6 cellular contexts compared by ENCODE assay signal in genomic region chr19:872266-872951, GRCh38. TPM values are rescaled to one million over a fixed set of nuclear protein-coding genes. Genes with fewer than 3 reads are reported as not detected.
DNase-seq lines count a peak whose midpoint lies in the region; ATAC-seq and TF ChIP-seq lines count a peak whose summit lies in the region.

No MANE protein-coding gene starts in this region.

- TF ChIP-seq CTCF in Caco-2 (IDR thresholded peaks at IDR 0.05; ENCODE audit: insufficient read depth in 1 of 2, low read depth in 1 of 2, low read length in 1 of 2, severe bottlenecking in 1 of 2, unreplicated experiment in 1 of 2): no peak
- TF ChIP-seq CTCF in lung (IDR thresholded peaks at IDR 0.05; ENCODE audit: control extremely low read depth, extremely low read depth): no peak

- H3K4me1 ChIP-seq in Caco-2 (no peaks in the 10 kb centered on the region; the same call in 1 of the 2 replicates), lung (ENCODE audit: control insufficient read depth in 2 of 2, insufficient read depth in 2 of 2, low read length in 2 of 2) (peaks cover 0 to 5% of the 10 kb centered on the region in 2 donors)

- CTCF ChIA-PET in Caco-2 (lab: Charles Lee): no interaction called here

- H3K27ac ChIP-seq in lung (ENCODE audit: low read depth in 1 of 2, low read length in 1 of 2): peak overlapping the region in 1 of 2 donors; percentile 67

- H3K9me3 Mint-ChIP-seq in Caco-2 (ENCODE audit: unreplicated experiment): no peaks in the 10 kb centered on the region

- H3K27me3 ChIP-seq in Caco-2 (replicated peaks; ENCODE audit: control insufficient read depth, insufficient read depth, low read length) (no peaks in the 10 kb centered on the region), lung (ENCODE audit: control insufficient read depth, insufficient read depth) (no peaks in the 10 kb centered on the region)

- BruUV-seq in Caco-2 (replicated peaks; lab: Mats Ljungman, UMichigan): no TSS peak

- in situ Hi-C loops in G401 (cut with HindIII; ENCODE audit: low sequenced_read_pairs): no loop called here

- H3K36me3 ChIP-seq in Caco-2 (ENCODE audit: control insufficient read depth, insufficient read depth, low read length) (peaks cover 8% of the 10 kb centered on the region), lung (ENCODE audit: control insufficient read depth in 2 of 2, insufficient read depth in 2 of 2, low read length in 2 of 2) (peaks cover 0 to 66% of the 10 kb centered on the region in 2 donors)

- no peak overlapping the region for H3K4me3 ChIP-seq in Caco-2 (ENCODE audit: low read depth, low read length)
- no peak overlapping the region for H3K4me3 ChIP-seq in lung

- no peak overlapping the region for H3K27ac Mint-ChIP-seq in Caco-2 (ENCODE audit: unreplicated experiment)

- H3K4me3 Mint-ChIP-seq in Caco-2 (ENCODE audit: unreplicated experiment): no peak overlapping the region

- H3K9me3 ChIP-seq in Caco-2 (no peaks in the 10 kb centered on the region), lung (ENCODE audit: control insufficient read depth in 2 of 2, insufficient read depth in 1 of 2, low read length in 1 of 2) (no peaks in the 10 kb centered on the region)

- intact Hi-C loops in Caco-2 (cut with micrococcal nuclease; ENCODE audit: unreplicated experiment): no loop called here

- ATAC-seq in lung (ENCODE audit: insufficient read depth, low FRiP score) (peak; percentile 63), GM21825 (IDR thresholded peaks at IDR 0.05; ENCODE audit: unreplicated experiment) (no peak)

- no peaks in the 10 kb centered on the region for H3K27me3 Mint-ChIP-seq in Caco-2 (ENCODE audit: insufficient read depth, unreplicated experiment)

- no peaks in the 10 kb centered on the region for H3K4me1 Mint-ChIP-seq in Caco-2 (ENCODE audit: low read depth, unreplicated experiment)

- POLR2A ChIA-PET in Caco-2 (lab: Charles Lee): no interaction called here

- peaks cover 75% of the 10 kb centered on the region for H3K36me3 Mint-ChIP-seq in Caco-2 (ENCODE audit: insufficient read depth, unreplicated experiment)

- DNase-seq in Caco-2: peak; percentile 38 to 68
- peak; percentile 12 for DNase-seq in NCI-H2227 treated with DMSO at 0.1 percent for 48 hours (lab: John Stamatoyannopoulos, UW)
- DNase-seq in activated effector memory CD4-positive, alpha-beta T cell treated with anti-CD3 and anti-CD28 coated beads, Interleukin-2, amount 50 U/mL, for 16 hours: peak; percentile 92
- peak; percentile 84 for DNase-seq in lung (ENCODE audit: low spot score)
- DNase-seq in G401 (ENCODE audit: low spot score): no peak

- 62 to 75% methylated on average over 26 to 27 of the region's 27 CpGs for WGBS in lung, 2 donors

RNA-seq across cellular contexts. Expression of gene CFD, which starts 12.9 kb away (rescaled TPM):
- 4.4 and 6.1 TPM in 2 replicates for total RNA-seq in Caco-2 (2022)
- total RNA-seq in lung: 100 to 1,000 TPM in 1 of 2 donors, 10 to 100 TPM in 1; 90.8 to 185 TPM
- 100 to 1,000 TPM in 1 of 2 donors, 10 to 100 TPM in 1; 97.2 to 227 TPM for polyA plus RNA-seq in lung
- total RNA-seq in G401 (2014; rRNA removed; shearing (Covaris generic)): 3.6 and 6.1 TPM in 2 replicates

RNA-seq across cellular contexts. Expression of gene ELANE, which starts 20.3 kb away (rescaled TPM):
- total RNA-seq in Caco-2 (2022) (not detected in 2 replicates), lung (10 to 100 TPM in 1 of 2 donors, 1 to 10 TPM in 1; 1.4 to 16.6 TPM)
- polyA plus RNA-seq in lung: 10 to 100 TPM in 1 of 2 donors, 1 to 10 TPM in 1; 2.0 to 21.0 TPM
- total RNA-seq in G401 (2014; rRNA removed; shearing (Covaris generic)): not detected in 2 replicates

RNA-seq across cellular contexts. Expression of gene MED16, which starts 20.6 kb away (rescaled TPM):
- total RNA-seq in Caco-2 (2022) (64.3 and 69.1 TPM in 2 replicates), lung (10 to 100 TPM; 38.7 to 59.7 TPM)
- polyA plus RNA-seq in lung: 10 to 100 TPM; 44.8 to 72.3 TPM
- 51.0 and 58.7 TPM in 2 replicates for total RNA-seq in G401 (2014; rRNA removed; shearing (Covaris generic))

RNA-seq across cellular contexts. Expression of gene RNU6-9, which starts 20.9 kb away (rescaled TPM):
- total RNA-seq in Caco-2 (2022): not detected in 2 replicates
- not detected for total RNA-seq in lung
- not detected for polyA plus RNA-seq in lung
- total RNA-seq in G401 (2014; rRNA removed; shearing (Covaris generic)): not detected in 2 replicates

RNA-seq across cellular contexts. Expression of gene PRTN3, which starts 31.6 kb away (rescaled TPM):
- total RNA-seq in Caco-2 (2022): 0.29 TPM in 1 of 2 replicates, not detected in the other
- 10 to 100 TPM in 1 of 2 donors, under 1 TPM in 1; 0.58 to 23.3 TPM for total RNA-seq in lung
- polyA plus RNA-seq in lung: 10 to 100 TPM in 1 of 2 donors, under 1 TPM in 1; 0.85 to 18.5 TPM
- 2.3 TPM in 1 of 2 replicates, not detected in the other for total RNA-seq in G401 (2014; rRNA removed; shearing (Covaris generic))

Comparison
In these comparisons a context has a peak if more than half of its experiments do, and no peak if none do; other contexts are left out.
1. RNA of gene CFD, which starts 12.9 kb away (total RNA-seq): 90.8 to 185 TPM in lung; 4.4 to 6.1 TPM in Caco-2 and 3.6 to 6.1 TPM in G401; every median in the first group is over 10 times any median in the second.